ENCODE assay signal across 13 cellular contexts in genomic region chr15:58361291-58361759, GRCh38.
DNase-seq lines count a peak whose midpoint lies in the region; ATAC-seq and TF ChIP-seq lines count a peak whose summit lies in the region.
"Had no signal": no experiment of that assay in that cellular context is flagged by ENCODE, and none has a peak within 500 bp of the region (broad histone marks: within the 10 kb centered on the region; RNA-seq: fewer than 3 reads in every experiment).

No MANE protein-coding gene starts in this region.

- H3K27ac ChIP-seq in hepatocyte: peak overlapping the region; percentile 41
- H3K27ac ChIP-seq: thoracic aorta had no signal

- no peak for TF ChIP-seq CTCF in AG09309 (IDR thresholded peaks at IDR 0.05; ENCODE audit: control insufficient read depth, insufficient read depth, low read depth, low read length, missing control alignments)
- TF ChIP-seq CTCF in hepatocyte (IDR thresholded peaks at IDR 0.05; ENCODE audit: poor library complexity): no peak

- no peak for ATAC-seq in T-helper 17 cell

- H3K36me3 Mint-ChIP-seq in T-helper 17 cell (ENCODE audit: low read depth): peaks cover 2% of the 10 kb centered on the region

- H3K4me2 ChIP-seq in hepatocyte: peak overlapping the region; percentile 38

- 41% methylated on average over 5 of the region's 5 CpGs for WGBS in hepatocyte (ENCODE audit: low lambda C conversion rate, missing lambda C conversion rate)

- peaks cover 4% of the 10 kb centered on the region for H3K27me3 Mint-ChIP-seq in T-helper 17 cell

- H2AFZ ChIP-seq in hepatocyte: no peak overlapping the region

- no peaks in the 10 kb centered on the region for H3K36me3 ChIP-seq in hepatocyte (replicated peaks; ENCODE audit: insufficient read depth, low read depth)
- H3K36me3 ChIP-seq: thoracic aorta had no signal

- no peaks in the 10 kb centered on the region for H3K9me2 ChIP-seq in hepatocyte (replicated peaks; ENCODE audit: insufficient read depth)

- peak; percentile 95 for DNase-seq in AG09309 (ENCODE audit: low read depth)
- peak; percentile 68 for DNase-seq in HS-5 (ENCODE audit: low read depth)
- peak; percentile 33 for DNase-seq in SKM-1 (lab: John Stamatoyannopoulos, UW; ENCODE audit: unreplicated experiment)
- peak; percentile 54 for DNase-seq in hepatocyte (ENCODE audit: low spot score)
- no peak for DNase-seq in T-helper 17 cell
- no peak for DNase-seq in NCI-H1694 (lab: John Stamatoyannopoulos, UW)
- no peak for DNase-seq in GDM1 (lab: John Stamatoyannopoulos, UW)
- DNase-seq in NCI-H1694 treated with DMSO at 0.1 percent for 48 hours (lab: John Stamatoyannopoulos, UW): no peak
- DNase-seq: DMS153, mammary epithelial cell, NCI-H1048 had no signal

- no peak overlapping the region for H3K4me3 Mint-ChIP-seq in T-helper 17 cell
- H3K4me3 Mint-ChIP-seq: T-helper 2 cell treated with Interferon-gamma antibody and Interleukin-4, amounts not matched to agents 5 μg/mL and 100 μg/mL, for 36 hours had no signal

- peaks cover 13% of the 10 kb centered on the region for H3K4me1 ChIP-seq in hepatocyte (ENCODE audit: insufficient read depth)

- H3K4me3 ChIP-seq in AG09309 (ENCODE audit: control insufficient read depth, low read depth, low read length) (no peak overlapping the region), hepatocyte (no peak overlapping the region)
- H3K4me3 ChIP-seq: thoracic aorta had no signal

- no peaks in the 10 kb centered on the region for H3K9me3 ChIP-seq in hepatocyte (ENCODE audit: low read depth)
- H3K9me3 ChIP-seq in T-helper 17 cell (ENCODE audit: control insufficient read depth, low read length, poor library complexity, severe bottlenecking): no peaks in the 10 kb centered on the region
- H3K9me3 ChIP-seq: thoracic aorta had no signal

- H3K27ac Mint-ChIP-seq in T-helper 17 cell: no peak overlapping the region
- H3K27ac Mint-ChIP-seq: T-helper 2 cell treated with Interferon-gamma antibody and Interleukin-4, amounts not matched to agents 5 μg/mL and 100 μg/mL, for 36 hours had no signal

- H3K4me1 Mint-ChIP-seq in T-helper 17 cell: peaks cover 23% of the 10 kb centered on the region

- no peaks in the 10 kb centered on the region for H3K79me2 ChIP-seq in hepatocyte

- no peaks in the 10 kb centered on the region for H4K20me1 ChIP-seq in hepatocyte (ENCODE audit: insufficient read depth, poor library complexity, severe bottlenecking)

- H3K27me3 ChIP-seq in hepatocyte: no peaks in the 10 kb centered on the region

Comparison
In these comparisons a context has a peak if more than half of its experiments do, and no peak if none do; other contexts are left out.
1. DNase-seq: peak in AG09309 (single experiment), HS-5 (single experiment), SKM-1 (single experiment) and hepatocyte (single experiment); none in T-helper 17 cell (0 of 3), NCI-H1694 (single experiment), GDM1 (single experiment) and NCI-H1694 treated with DMSO at 0.1 percent for 48 hours (single experiment).